ENCODE assay signal across 21 cellular contexts in genomic region chr13:25771641-25772478, GRCh38.
DNase-seq lines count a peak whose midpoint lies in the region; ATAC-seq and TF ChIP-seq lines count a peak whose summit lies in the region.
"Had no signal": no experiment of that assay in that cellular context is flagged by ENCODE, and none has a peak within 500 bp of the region (broad histone marks: within the 10 kb centered on the region; RNA-seq: fewer than 3 reads in every experiment).

No MANE protein-coding gene starts in this region.

- peak; percentile 33 for DNase-seq in EL
- peak; percentile 1 for DNase-seq in NCI-H226
- DNase-seq in chondrocyte (ENCODE audit: low spot score) = no peak
- no peak for DNase-seq in amniotic stem cell (lab: John Stamatoyannopoulos, UW)
- no peak for DNase-seq in nephron progenitor cell
- DNase-seq in hepatic stellate cell (ENCODE audit: low spot score) = no peak
- no peak for DNase-seq in stimulated activated effector memory CD8-positive, alpha-beta T cell treated with anti-CD3 and anti-CD28 coated beads, Interleukin-12 subunit alpha, Interleukin-12 subunit beta, amount 100 ng/mL, for 72 hours (ENCODE audit: low spot score in 2 of 2)
- DNase-seq: activated naive CD8-positive, alpha-beta T cell treated with anti-CD3 and anti-CD28 coated beads, Interleukin-2, amount 10 ng/mL, durations not matched to agents 7 days and 5 days; CD4-positive, CD25-positive, alpha-beta regulatory T cell; DMS79 treated with DMSO at 0.1 percent for 48 hours; effector CD4-positive, alpha-beta T cell; GM23248; head of caudate nucleus; IMR-90; MV-4-11; NCI-H2029 treated with DMSO at 0.1 percent for 48 hours; NCI-H524 treated with DMSO at 0.1 percent for 48 hours; stimulated activated naive B cell treated with anti-CD40 and anti-IgM and Interleukin-4, amounts not matched to agents 10 μg/mL and 1 μg/mL and 100 μg/mL, for 72 hours had no signal

- peak overlapping the region; percentile 94 for H3K27ac Mint-ChIP-seq in chondrocyte (ENCODE audit: unreplicated experiment)
- peak overlapping the region; percentile 63 to 73 (median 64) for H3K27ac Mint-ChIP-seq in nephron
- no peak overlapping the region for H3K27ac Mint-ChIP-seq in nephron progenitor cell
- no peak overlapping the region for H3K27ac Mint-ChIP-seq in stimulated activated effector memory CD8-positive, alpha-beta T cell treated with anti-CD3 and anti-CD28 coated beads, Interleukin-12 subunit alpha, Interleukin-12 subunit beta, amount 100 ng/mL, for 72 hours
- H3K27ac Mint-ChIP-seq: activated naive CD8-positive, alpha-beta T cell treated with anti-CD3 and anti-CD28 coated beads, Interleukin-2, amount 10 ng/mL, durations not matched to agents 7 days and 5 days; CD4-positive, CD25-positive, alpha-beta regulatory T cell; memory B cell; stimulated activated naive B cell treated with anti-CD40 and anti-IgM and Interleukin-4, amounts not matched to agents 10 μg/mL and 1 μg/mL and 100 μg/mL, for 72 hours; T-helper 2 cell treated with Interferon-gamma antibody and Interleukin-4, amounts not matched to agents 5 μg/mL and 100 μg/mL, for 36 hours had no signal

- H3K36me3 Mint-ChIP-seq in chondrocyte (ENCODE audit: low read depth) (no peaks in the 10 kb centered on the region), nephron (ENCODE audit: low read depth) (no peaks in the 10 kb centered on the region), nephron progenitor cell (ENCODE audit: low read depth) (no peaks in the 10 kb centered on the region)
- H3K36me3 Mint-ChIP-seq in stimulated activated effector memory CD8-positive, alpha-beta T cell treated with anti-CD3 and anti-CD28 coated beads, Interleukin-12 subunit alpha, Interleukin-12 subunit beta, amount 100 ng/mL, for 72 hours = no peaks in the 10 kb centered on the region
- H3K36me3 Mint-ChIP-seq: activated naive CD8-positive, alpha-beta T cell treated with anti-CD3 and anti-CD28 coated beads, Interleukin-2, amount 10 ng/mL, durations not matched to agents 7 days and 5 days; CD4-positive, CD25-positive, alpha-beta regulatory T cell; memory B cell; stimulated activated naive B cell treated with anti-CD40 and anti-IgM and Interleukin-4, amounts not matched to agents 10 μg/mL and 1 μg/mL and 100 μg/mL, for 72 hours had no signal

- H3K4me3 Mint-ChIP-seq in chondrocyte (ENCODE audit: unreplicated experiment) = peak overlapping the region; percentile 45
- peak overlapping the region in 1 of 3 experiments; percentile 18 for H3K4me3 Mint-ChIP-seq in nephron
- H3K4me3 Mint-ChIP-seq in nephron progenitor cell = no peak overlapping the region
- H3K4me3 Mint-ChIP-seq in stimulated activated effector memory CD8-positive, alpha-beta T cell treated with anti-CD3 and anti-CD28 coated beads, Interleukin-12 subunit alpha, Interleukin-12 subunit beta, amount 100 ng/mL, for 72 hours = no peak overlapping the region
- H3K4me3 Mint-ChIP-seq: activated naive CD8-positive, alpha-beta T cell treated with anti-CD3 and anti-CD28 coated beads, Interleukin-2, amount 10 ng/mL, durations not matched to agents 7 days and 5 days; CD4-positive, CD25-positive, alpha-beta regulatory T cell; memory B cell; stimulated activated naive B cell treated with anti-CD40 and anti-IgM and Interleukin-4, amounts not matched to agents 10 μg/mL and 1 μg/mL and 100 μg/mL, for 72 hours; T-helper 2 cell treated with Interferon-gamma antibody and Interleukin-4, amounts not matched to agents 5 μg/mL and 100 μg/mL, for 36 hours had no signal

- TF ChIP-seq CTCF in chondrocyte (IDR thresholded peaks at IDR 0.05) (no peak), nephron (IDR thresholded peaks at IDR 0.05; ENCODE audit: unreplicated experiment in 3 of 3) (no peak), nephron progenitor cell (IDR thresholded peaks at IDR 0.05) (no peak)

- H3K9me3 Mint-ChIP-seq in chondrocyte (ENCODE audit: low read depth) (no peaks in the 10 kb centered on the region), nephron (no peaks in the 10 kb centered on the region), nephron progenitor cell (no peaks in the 10 kb centered on the region)
- H3K9me3 Mint-ChIP-seq in stimulated activated effector memory CD8-positive, alpha-beta T cell treated with anti-CD3 and anti-CD28 coated beads, Interleukin-12 subunit alpha, Interleukin-12 subunit beta, amount 100 ng/mL, for 72 hours = no peaks in the 10 kb centered on the region
- H3K9me3 Mint-ChIP-seq: CD4-positive, CD25-positive, alpha-beta regulatory T cell; memory B cell had no signal

- H3K4me1 Mint-ChIP-seq in chondrocyte (ENCODE audit: low read depth) = peaks cover 61% of the 10 kb centered on the region
- peaks cover 71% of the 10 kb centered on the region for H3K4me1 Mint-ChIP-seq in nephron
- H3K4me1 Mint-ChIP-seq in nephron progenitor cell = peaks cover 57% of the 10 kb centered on the region
- H3K4me1 Mint-ChIP-seq in stimulated activated effector memory CD8-positive, alpha-beta T cell treated with anti-CD3 and anti-CD28 coated beads, Interleukin-12 subunit alpha, Interleukin-12 subunit beta, amount 100 ng/mL, for 72 hours = no peaks in the 10 kb centered on the region
- H3K4me1 Mint-ChIP-seq: memory B cell; stimulated activated naive B cell treated with anti-CD40 and anti-IgM and Interleukin-4, amounts not matched to agents 10 μg/mL and 1 μg/mL and 100 μg/mL, for 72 hours had no signal

- ATAC-seq in stimulated activated effector memory CD8-positive, alpha-beta T cell treated with anti-CD3 and anti-CD28 coated beads, Interleukin-12 subunit alpha, Interleukin-12 subunit beta, amount 100 ng/mL, for 72 hours = no peak
- ATAC-seq: stimulated activated naive B cell treated with anti-CD40 and anti-IgM and Interleukin-4, amounts not matched to agents 10 μg/mL and 1 μg/mL and 100 μg/mL, for 72 hours had no signal

- H3K27me3 Mint-ChIP-seq in chondrocyte (ENCODE audit: low read depth) = no peaks in the 10 kb centered on the region
- H3K27me3 Mint-ChIP-seq in nephron (ENCODE audit: low read depth) = peaks cover 4% of the 10 kb centered on the region
- peaks cover 8% of the 10 kb centered on the region for H3K27me3 Mint-ChIP-seq in nephron progenitor cell (ENCODE audit: low read depth, poor library complexity)

Comparison
In these comparisons a context has a peak if more than half of its experiments do, and no peak if none do; other contexts are left out.
1. DNase-seq: peak in EL (single experiment) and NCI-H226 (single experiment); none in chondrocyte (single experiment), amniotic stem cell (single experiment), nephron progenitor cell (single experiment), hepatic stellate cell (single experiment) and stimulated activated effector memory CD8-positive, alpha-beta T cell treated with anti-CD3 and anti-CD28 coated beads, Interleukin-12 subunit alpha, Interleukin-12 subunit beta, amount 100 ng/mL, for 72 hours (0 of 2).
2. H3K27ac Mint-ChIP-seq: peak in chondrocyte (single experiment) and nephron (3 of 3); none in nephron progenitor cell (single experiment) and stimulated activated effector memory CD8-positive, alpha-beta T cell treated with anti-CD3 and anti-CD28 coated beads, Interleukin-12 subunit alpha, Interleukin-12 subunit beta, amount 100 ng/mL, for 72 hours (single experiment).